21 cellular contexts compared by ENCODE assay signal in the genomic region with DNA sequence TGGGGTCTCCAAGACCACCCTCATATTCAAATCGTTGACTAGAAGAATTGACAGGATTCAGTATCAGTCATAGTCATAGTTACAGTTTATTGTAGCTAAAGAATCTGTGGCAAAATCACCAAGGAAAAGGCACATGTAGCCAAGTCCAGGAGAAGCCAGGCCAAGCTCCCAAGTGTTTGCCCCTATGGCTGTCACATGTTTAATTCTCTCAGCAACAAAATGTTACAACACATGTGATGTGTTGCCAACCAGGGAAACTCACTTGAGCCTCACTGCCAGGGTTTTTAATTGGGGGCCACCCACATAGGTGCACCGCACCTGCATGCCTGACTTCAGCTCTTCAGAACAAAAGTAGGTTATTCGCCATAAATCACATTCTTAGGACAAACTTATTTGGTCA.
DNase-seq lines count a peak whose midpoint lies in the region; ATAC-seq and TF ChIP-seq lines count a peak whose summit lies in the region.
"Had no signal": no experiment of that assay in that cellular context is flagged by ENCODE, and none has a peak within 500 bp of the region (broad histone marks: within the 10 kb centered on the region; RNA-seq: fewer than 3 reads in every experiment).

No MANE protein-coding gene starts in this region.

- H3K4me1 ChIP-seq in ascending aorta (peaks cover 0 to 3% of the 10 kb centered on the region in 2 donors), esophagus squamous epithelium (no peaks in the 10 kb centered on the region), thoracic aorta (ENCODE audit: control insufficient read depth in 1 of 2, low read depth in 2 of 2) (peaks cover 19 to 20% of the 10 kb centered on the region in 2 donors)
- H3K4me1 ChIP-seq: A549; BE2C; BLaER1 treated with 17β-estradiol and CSF1 and Interleukin-3, amounts not matched to agents 10 nM and 100 nM; HAP-1 had no signal

- intact Hi-C loops in ascending aorta (cut with DNase I) (no loop called here), esophagus squamous epithelium (cut with DNase I) (no loop called here)

- peak overlapping the region; percentile 53 to 68 for H3K27ac ChIP-seq in ascending aorta
- peak overlapping the region in 3 of 4 donors; percentile 31 to 38 (median 38) for H3K27ac ChIP-seq in esophagus squamous epithelium
- peak overlapping the region; percentile 33 to 62 for H3K27ac ChIP-seq in thoracic aorta
- H3K27ac ChIP-seq: A549; BLaER1 treated with 17β-estradiol and CSF1 and Interleukin-3, amounts not matched to agents 10 nM and 100 nM had no signal

- DNase-seq in ascending aorta (ENCODE audit: low spot score in 2 of 2), result no peak
- no peak for DNase-seq in esophagus squamous epithelium (lab: John Stamatoyannopoulos, UW)
- no peak for DNase-seq in thoracic aorta (ENCODE audit: low spot score)
- no peak for DNase-seq in activated CD4-positive, alpha-beta T cell treated with anti-CD3 and anti-CD28 coated beads, Interleukin-2, amount 50 U/mL, for 4 hours
- no peak for DNase-seq in islet precursor cell
- DNase-seq in HCEC 1CT, result no peak
- DNase-seq: 8988T; ACHN; AML-193; BE2C; CD4-positive, alpha-beta T cell; CD8-positive, alpha-beta memory T cell; DMS 273 treated with DMSO at 0.1 percent for 48 hours; DMS53; DMS79 treated with DMSO at 0.1 percent for 48 hours; GF-D8; GOT3 had no signal

- no peak for TF ChIP-seq POLR2A in esophagus squamous epithelium (IDR thresholded peaks at IDR 0.05)

- H3K4me3 ChIP-seq in ascending aorta, result no peak overlapping the region
- no peak overlapping the region for H3K4me3 ChIP-seq in esophagus squamous epithelium
- H3K4me3 ChIP-seq in thoracic aorta, result no peak overlapping the region
- H3K4me3 ChIP-seq: A549; BLaER1 treated with 17β-estradiol and CSF1 and Interleukin-3, amounts not matched to agents 10 nM and 100 nM; HAP-1 had no signal

- H3K36me3 ChIP-seq in ascending aorta, result no peaks in the 10 kb centered on the region
- H3K36me3 ChIP-seq in esophagus squamous epithelium, result no peaks in the 10 kb centered on the region
- no peaks in the 10 kb centered on the region for H3K36me3 ChIP-seq in thoracic aorta
- H3K36me3 ChIP-seq: BE2C; BLaER1 treated with 17β-estradiol and CSF1 and Interleukin-3, amounts not matched to agents 10 nM and 100 nM; HAP-1 had no signal

- no peak for TF ChIP-seq CTCF in ascending aorta (IDR thresholded peaks at IDR 0.05)
- TF ChIP-seq CTCF in esophagus squamous epithelium (IDR thresholded peaks at IDR 0.05), result no peak
- TF ChIP-seq CTCF in thoracic aorta (IDR thresholded peaks at IDR 0.05), result no peak

- no peaks in the 10 kb centered on the region for H3K9me3 ChIP-seq in ascending aorta
- no peaks in the 10 kb centered on the region for H3K9me3 ChIP-seq in esophagus squamous epithelium
- no peaks in the 10 kb centered on the region for H3K9me3 ChIP-seq in thoracic aorta
- H3K9me3 ChIP-seq: BE2C, HAP-1 had no signal

- WGBS in esophagus squamous epithelium, 2 donors, result 75 to 78% methylated on average over 3 of the region's 3 CpGs

- ATAC-seq in thoracic aorta (ENCODE audit: insufficient number of reproducible peaks, low FRiP score, low read depth) (peak; percentile 28), HG02884 (IDR thresholded peaks at IDR 0.05; ENCODE audit: unreplicated experiment) (no peak)
- ATAC-seq: A549 had no signal

- no peaks in the 10 kb centered on the region for H3K27me3 ChIP-seq in ascending aorta
- H3K27me3 ChIP-seq in esophagus squamous epithelium, result no peaks in the 10 kb centered on the region
- H3K27me3 ChIP-seq in thoracic aorta (replicated peaks; ENCODE audit: insufficient read depth), result no peaks in the 10 kb centered on the region
- H3K27me3 ChIP-seq: BE2C; BLaER1 treated with 17β-estradiol and CSF1 and Interleukin-3, amounts not matched to agents 10 nM and 100 nM had no signal
